4 cellular contexts compared by ENCODE assay signal in genomic region chr9:41463924-41464323, GRCh38.
TF ChIP-seq lines count a peak whose summit lies in the region.

No MANE protein-coding gene starts in this region.

TF ChIP-seq in A549, 52 proteins besides CTCF, POLR2A, EP300 and RAD21:
- peak; percentile 77 for TF ChIP-seq MAFK (IDR thresholded peaks at IDR 0.05; ENCODE audit: partially characterized antibody)

TF ChIP-seq in IMR-90, 13 proteins besides CTCF, POLR2A, EP300 and RAD21:
- peak; percentile 41; the same call in 1 of the 2 replicates for TF ChIP-seq MAFK (IDR thresholded peaks at IDR 0.05; ENCODE audit: low read depth, low read length)
TF ChIP-seq in IMR-90: peak in this region for 1; not testable (repeated sequence) for 12.

TF ChIP-seq in K562, 482 proteins besides CTCF, POLR2A, EP300 and RAD21:
- TF ChIP-seq MAFG (tag; conservative IDR thresholded peaks at IDR 0.05) (peak; percentile 41; the same call in 1 of the 2 replicates), C11orf30 (IDR thresholded peaks at IDR 0.05; ENCODE audit: low read depth) (peak; percentile 42), ZNF316 (IDR thresholded peaks at IDR 0.05) (peak; percentile 76)

TF ChIP-seq in HepG2, 621 proteins besides CTCF, POLR2A, EP300 and RAD21:
- TF ChIP-seq MAFK (conservative IDR thresholded peaks at IDR 0.05 in 1 of 2, IDR thresholded peaks at IDR 0.05 in 1 of 2; ENCODE audit: low read length in 2 of 2) (peak in 1 of 2 experiments; percentile 64; a peak in 2 of 4 replicates), MAFF (IDR thresholded peaks at IDR 0.05; ENCODE audit: low read depth, low read length) (peak; percentile 68)
